ENCODE assay signal across 1 cellular context in the genomic region with DNA sequence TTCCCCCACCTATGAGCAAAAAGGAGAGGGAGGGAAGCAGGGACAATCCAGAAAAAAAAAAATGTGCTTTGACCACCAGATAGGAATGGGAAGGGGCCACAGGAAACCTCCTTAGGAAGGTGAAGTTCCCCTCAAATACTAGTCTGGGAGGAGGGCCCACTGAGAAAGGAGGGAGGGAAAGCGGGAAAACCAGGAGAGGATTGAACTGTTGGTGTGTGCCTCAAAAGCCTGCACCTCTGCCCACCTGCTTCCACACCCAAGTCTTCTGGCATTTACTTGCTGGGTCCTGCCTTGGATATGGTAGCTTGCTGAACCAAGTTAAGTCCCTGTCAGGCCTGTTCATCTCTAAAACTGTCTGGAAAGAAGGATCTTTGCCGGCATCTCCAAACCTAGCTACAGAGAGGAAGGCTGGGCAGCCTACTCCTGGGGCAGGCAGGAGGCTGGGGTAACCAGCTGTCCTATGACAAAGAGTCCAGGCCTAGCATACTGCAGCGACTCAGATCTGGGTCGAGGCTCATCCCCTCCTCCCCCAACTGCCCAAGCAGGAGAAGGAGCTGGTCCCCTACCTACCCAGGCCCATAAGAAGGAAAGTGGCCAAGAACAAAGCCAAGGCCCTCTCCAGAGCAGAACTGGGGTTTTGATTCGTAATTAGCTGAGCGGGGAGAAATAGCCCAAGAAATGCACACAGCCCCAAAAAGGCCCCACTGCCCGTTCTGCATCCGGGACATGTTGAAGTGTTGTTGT.
TF ChIP-seq lines count a peak whose summit lies in the region.

No MANE protein-coding gene starts in this region.

TF ChIP-seq in H1, 55 proteins besides CTCF, POLR2A, EP300 and RAD21:
- TF ChIP-seq, protein P1, sequence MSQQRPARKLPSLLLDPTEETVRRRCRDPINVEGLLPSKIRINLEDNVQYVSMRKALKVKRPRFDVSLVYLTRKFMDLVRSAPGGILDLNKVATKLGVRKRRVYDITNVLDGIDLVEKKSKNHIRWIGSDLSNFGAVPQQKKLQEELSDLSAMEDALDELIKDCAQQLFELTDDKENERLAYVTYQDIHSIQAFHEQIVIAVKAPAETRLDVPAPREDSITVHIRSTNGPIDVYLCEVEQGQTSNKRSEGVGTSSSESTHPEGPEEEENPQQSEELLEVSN (IDR thresholded peaks at IDR 0.05) = peak; percentile 81; the same call in 1 of the 2 replicates
- no peak for TF ChIP-seq HDAC6 (IDR thresholded peaks at IDR 0.05; ENCODE audit: low read depth, low read length)
- TF ChIP-seq ZNF274 (IDR thresholded peaks at IDR 0.05; ENCODE audit: borderline replicate concordance, extremely low read depth, low read length) = no peak
- no peak for TF ChIP-seq KDM4A (IDR thresholded peaks at IDR 0.05; ENCODE audit: low read depth, low read length, severe bottlenecking)
- TF ChIP-seq SP1 (IDR thresholded peaks at IDR 0.05; ENCODE audit: low read depth, low read length) = peak; percentile 85
- TF ChIP-seq, protein P2, sequence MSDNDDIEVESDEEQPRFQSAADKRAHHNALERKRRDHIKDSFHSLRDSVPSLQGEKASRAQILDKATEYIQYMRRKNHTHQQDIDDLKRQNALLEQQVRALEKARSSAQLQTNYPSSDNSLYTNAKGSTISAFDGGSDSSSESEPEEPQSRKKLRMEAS (IDR thresholded peaks at IDR 0.05) = peak; percentile 63
- no peak for TF ChIP-seq TEAD4 (IDR thresholded peaks at IDR 0.05; ENCODE audit: low read depth, low read length)
